Comparison of ENCODE assay signal across 8 cellular contexts in genomic region chr15:82045179-82045891, GRCh38. TPM values are rescaled to one million over a fixed set of nuclear protein-coding genes. Genes with fewer than 3 reads are reported as not detected.
A peak's percentile ranks its signal among the peaks of the same experiment; 100 is the strongest.
DNase-seq lines count a peak whose midpoint lies in the region; ATAC-seq and TF ChIP-seq lines count a peak whose summit lies in the region.

No MANE protein-coding gene starts in this region.

- peaks cover 0 to 48% (median 11%) of the 10 kb centered on the region in 5 donors for H3K27me3 Mint-ChIP-seq in naive thymus-derived CD4-positive, alpha-beta T cell

- H3K4me3 Mint-ChIP-seq in naive thymus-derived CD4-positive, alpha-beta T cell = peak overlapping the region; percentile 82 to 94 (median 90)

- DNase-seq in COLO668 (lab: John Stamatoyannopoulos, UW; ENCODE audit: unreplicated experiment) (peak; percentile 62), GM20000 (ENCODE audit: low spot score) (peak; percentile 58), LHCN-M2 (ENCODE audit: low read depth) (peak; percentile 47), fibroblast of peridontal ligament (ENCODE audit: extremely low read depth) (peak; percentile 26), upper lobe of left lung (peak in 1 of 2 donors; percentile 92)
- peak; percentile 26 for DNase-seq in activated CD8-positive, alpha-beta memory T cell treated with anti-CD3 and anti-CD28 coated beads, Interleukin-2, amount 50 U/mL, for 4 hours
- peak in 8 of 9 donors; percentile 11 to 40 (median 20) for DNase-seq in naive thymus-derived CD4-positive, alpha-beta T cell
- no peak for DNase-seq in effector CD4-positive, alpha-beta T cell

- no peaks in the 10 kb centered on the region for H3K9me3 Mint-ChIP-seq in naive thymus-derived CD4-positive, alpha-beta T cell

- no peaks in the 10 kb centered on the region for H3K27me3 ChIP-seq in naive thymus-derived CD4-positive, alpha-beta T cell (ENCODE audit: control insufficient read depth in 2 of 2, insufficient read depth in 2 of 2, low read length in 2 of 2)
- peaks cover 0 to 3% (median 0%) of the 10 kb centered on the region in 4 donors for H3K27me3 ChIP-seq in upper lobe of left lung

- CTCF ChIA-PET in naive thymus-derived CD4-positive, alpha-beta T cell (lab: Charles Lee) = no interaction called here

- intact Hi-C loops in naive thymus-derived CD4-positive, alpha-beta T cell (cut with micrococcal nuclease) = loop anchor here (5.0 to 10.0 kb wide), 10 partner anchors 217 to 1988 kb away; partner anchors contain the start of genes BTBD1 (in 1 of the 2), EFL1 (in 1 of the 2), MESD (in 1 of the 2) and SAXO2 (in 1 of the 2)

- H3K27ac Mint-ChIP-seq in naive thymus-derived CD4-positive, alpha-beta T cell = peak overlapping the region in 5 of 9 donors; percentile 33 to 74 (median 53)

- no peak for TF ChIP-seq EP300 in upper lobe of left lung (IDR thresholded peaks at IDR 0.05)

- H3K36me3 ChIP-seq in naive thymus-derived CD4-positive, alpha-beta T cell (ENCODE audit: control insufficient read depth in 2 of 3, insufficient read depth in 3 of 3, low read length in 3 of 3) = no peaks in the 10 kb centered on the region
- no peaks in the 10 kb centered on the region for H3K36me3 ChIP-seq in upper lobe of left lung

- H3K27ac ChIP-seq in naive thymus-derived CD4-positive, alpha-beta T cell (ENCODE audit: low read depth, low read length) = peak overlapping the region; percentile 50
- H3K27ac ChIP-seq in upper lobe of left lung = peak overlapping the region; percentile 81 to 93 (median 86)

- 0 to 1% methylated on average over 1 to 40 of the region's 71 CpGs for WGBS in upper lobe of left lung, 2 donors

- peak overlapping the region; percentile 54 for H3K4me3 ChIP-seq in naive thymus-derived CD4-positive, alpha-beta T cell (ENCODE audit: low read length)
- peak overlapping the region; percentile 62 to 87 (median 82) for H3K4me3 ChIP-seq in upper lobe of left lung

- H3K4me1 Mint-ChIP-seq in naive thymus-derived CD4-positive, alpha-beta T cell = peaks cover 4 to 21% (median 11%) of the 10 kb centered on the region in 7 donors

- H3K4me1 ChIP-seq in naive thymus-derived CD4-positive, alpha-beta T cell (ENCODE audit: control insufficient read depth in 2 of 2, insufficient read depth in 2 of 2, low read length in 2 of 2) = peaks cover 0 to 8% of the 10 kb centered on the region in 2 donors
- peaks cover 18 to 34% (median 30%) of the 10 kb centered on the region in 4 donors for H3K4me1 ChIP-seq in upper lobe of left lung

- no peak for ATAC-seq in naive thymus-derived CD4-positive, alpha-beta T cell
- peak; percentile 1 to 7 for ATAC-seq in upper lobe of left lung (ENCODE audit: low FRiP score in 2 of 2)

- TF ChIP-seq POLR2A in upper lobe of left lung (IDR thresholded peaks at IDR 0.05) = peak in 1 of 4 donors; percentile 26

- POLR2A ChIA-PET in naive thymus-derived CD4-positive, alpha-beta T cell (lab: Charles Lee) = no interaction called here

- peaks cover 0 to 2% (median 0%) of the 10 kb centered on the region in 5 donors for H3K36me3 Mint-ChIP-seq in naive thymus-derived CD4-positive, alpha-beta T cell

- no peaks in the 10 kb centered on the region for H3K9me3 ChIP-seq in naive thymus-derived CD4-positive, alpha-beta T cell (ENCODE audit: control insufficient read depth in 2 of 3, low read length in 3 of 3)
- H3K9me3 ChIP-seq in upper lobe of left lung = no peaks in the 10 kb centered on the region

- TF ChIP-seq CTCF in GM20000 (IDR thresholded peaks at IDR 0.05; ENCODE audit: extremely low read depth, missing control alignments) (no peak), upper lobe of left lung (IDR thresholded peaks at IDR 0.05) (no peak)

RNA-seq across cellular contexts. Expression of gene MEX3B, which starts 0.5 kb away (rescaled TPM):
- 7.2 and 9.8 TPM in 2 replicates for total RNA-seq in LHCN-M2 (2014; rRNA removed)
- polyA plus RNA-seq in LHCN-M2 (2012) = 6.9 TPM
- 1 to 10 TPM in 3 of 5 experiments, under 1 TPM in 2; 0.73 to 1.9 (median 1.1) TPM for total RNA-seq in naive thymus-derived CD4-positive, alpha-beta T cell
- polyA plus RNA-seq in naive thymus-derived CD4-positive, alpha-beta T cell = under 1 TPM in 1 of 2 donors, not detected in 1; 0.12 TPM
- 1 to 10 TPM in 5 of 6 donors, under 1 TPM in 1; 0.76 to 4.2 (median 2.0) TPM for total RNA-seq in upper lobe of left lung
